In the genomic region with DNA sequence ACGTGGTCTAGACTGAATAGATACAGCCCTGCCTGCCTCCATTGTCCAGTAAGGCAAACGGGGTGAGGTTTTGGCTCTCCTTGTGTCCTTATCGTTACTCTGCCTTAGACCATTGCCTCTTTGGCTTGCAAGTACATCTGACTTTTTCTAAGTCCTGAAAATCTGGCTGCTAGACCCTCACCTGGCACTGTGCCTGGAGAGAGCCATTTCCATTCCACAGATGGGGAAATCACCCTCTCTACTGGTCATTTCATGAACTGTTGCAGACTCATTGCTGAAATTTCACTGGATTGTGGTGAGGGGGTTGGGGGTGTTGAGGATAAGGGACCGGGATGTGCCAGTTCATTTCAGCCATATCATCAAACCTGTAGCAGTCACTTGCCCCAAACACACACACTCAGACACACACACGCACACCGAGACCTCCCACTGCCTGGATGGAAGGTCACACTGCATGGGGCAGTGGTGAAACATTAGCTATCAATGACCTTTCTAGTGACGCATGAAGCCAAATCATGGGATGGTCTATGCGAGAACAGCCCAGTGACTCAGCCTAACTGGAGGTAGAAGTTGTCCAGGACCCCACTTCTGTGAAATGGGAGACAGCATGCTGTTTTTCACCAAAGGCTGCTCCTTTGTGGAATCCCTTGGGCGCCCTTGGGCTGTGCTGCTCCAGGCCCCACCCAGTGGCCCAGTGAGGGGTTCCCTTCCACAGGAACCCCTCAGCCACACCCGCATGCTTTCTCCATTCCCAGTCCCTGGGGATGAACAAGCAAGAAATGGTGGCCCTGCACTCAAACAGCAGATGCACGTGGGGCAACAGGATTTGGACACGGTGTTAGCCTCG, we compare ENCODE assay signal across 1 cellular context.
TF ChIP-seq lines count a peak whose summit lies in the region.

No MANE protein-coding gene starts in this region.

TF ChIP-seq in liver, 16 proteins besides CTCF, POLR2A, EP300 and RAD21 (continued from another document):
- TF ChIP-seq, protein P1, sequence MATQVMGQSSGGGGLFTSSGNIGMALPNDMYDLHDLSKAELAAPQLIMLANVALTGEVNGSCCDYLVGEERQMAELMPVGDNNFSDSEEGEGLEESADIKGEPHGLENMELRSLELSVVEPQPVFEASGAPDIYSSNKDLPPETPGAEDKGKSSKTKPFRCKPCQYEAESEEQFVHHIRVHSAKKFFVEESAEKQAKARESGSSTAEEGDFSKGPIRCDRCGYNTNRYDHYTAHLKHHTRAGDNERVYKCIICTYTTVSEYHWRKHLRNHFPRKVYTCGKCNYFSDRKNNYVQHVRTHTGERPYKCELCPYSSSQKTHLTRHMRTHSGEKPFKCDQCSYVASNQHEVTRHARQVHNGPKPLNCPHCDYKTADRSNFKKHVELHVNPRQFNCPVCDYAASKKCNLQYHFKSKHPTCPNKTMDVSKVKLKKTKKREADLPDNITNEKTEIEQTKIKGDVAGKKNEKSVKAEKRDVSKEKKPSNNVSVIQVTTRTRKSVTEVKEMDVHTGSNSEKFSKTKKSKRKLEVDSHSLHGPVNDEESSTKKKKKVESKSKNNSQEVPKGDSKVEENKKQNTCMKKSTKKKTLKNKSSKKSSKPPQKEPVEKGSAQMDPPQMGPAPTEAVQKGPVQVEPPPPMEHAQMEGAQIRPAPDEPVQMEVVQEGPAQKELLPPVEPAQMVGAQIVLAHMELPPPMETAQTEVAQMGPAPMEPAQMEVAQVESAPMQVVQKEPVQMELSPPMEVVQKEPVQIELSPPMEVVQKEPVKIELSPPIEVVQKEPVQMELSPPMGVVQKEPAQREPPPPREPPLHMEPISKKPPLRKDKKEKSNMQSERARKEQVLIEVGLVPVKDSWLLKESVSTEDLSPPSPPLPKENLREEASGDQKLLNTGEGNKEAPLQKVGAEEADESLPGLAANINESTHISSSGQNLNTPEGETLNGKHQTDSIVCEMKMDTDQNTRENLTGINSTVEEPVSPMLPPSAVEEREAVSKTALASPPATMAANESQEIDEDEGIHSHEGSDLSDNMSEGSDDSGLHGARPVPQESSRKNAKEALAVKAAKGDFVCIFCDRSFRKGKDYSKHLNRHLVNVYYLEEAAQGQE (IDR thresholded peaks at IDR 0.05), result no peak
- TF ChIP-seq NR2F2 (IDR thresholded peaks at IDR 0.05) (no peak), ATF3 (IDR thresholded peaks at IDR 0.05) (no peak), HNF4G (IDR thresholded peaks at IDR 0.05) (no peak), YY1 (IDR thresholded peaks at IDR 0.05) (no peak)
